8 cellular contexts compared by ENCODE assay signal in genomic region chr6:42929928-42930360, GRCh38. TPM values are rescaled to one million over a fixed set of nuclear protein-coding genes. Genes with fewer than 3 reads are reported as not detected.
DNase-seq lines count a peak whose midpoint lies in the region; ATAC-seq, FAIRE-seq and TF ChIP-seq lines count a peak whose summit lies in the region.

No MANE protein-coding gene starts in this region.

- no peak overlapping the region for H4K91ac ChIP-seq in H9 (ENCODE audit: insufficient read length, low read depth, low read length)

- H3K4me2 ChIP-seq in H9 (ENCODE audit: insufficient read depth, insufficient read length, low read length): peak overlapping the region; percentile 96

- H2BK5ac ChIP-seq in H9 (ENCODE audit: insufficient read length, low read length): no peak overlapping the region

- no peak overlapping the region for H2BK120ac ChIP-seq in H9 (ENCODE audit: low read depth, low read length, poor library complexity, severe bottlenecking)

- no peaks in the 10 kb centered on the region for H3K27me3 Mint-ChIP-seq in H9 (ENCODE audit: low read depth)
- no peaks in the 10 kb centered on the region for H3K27me3 Mint-ChIP-seq in activated B cell treated with CpG ODN at 0.5 μM for 24 hours

- peak overlapping the region; percentile 74 for H3K4me3 ChIP-seq in MG63

- CTCF ChIA-PET in activated B cell treated with CpG ODN at 0.5 μM for 24 hours (lab: Charles Lee): interaction anchor here (1.5 kb wide), 1 partner anchor 54 kb away, joined by 7 read pairs; the partner anchor contains the start of gene PPP2R5D

- peak; percentile 89 for FAIRE-seq in GM12892 (lab: Jason Lieb, UNC)

- H3K9me3 Mint-ChIP-seq in H9 (no peaks in the 10 kb centered on the region), activated B cell treated with CpG ODN at 0.5 μM for 24 hours (no peaks in the 10 kb centered on the region)

- H3K36me3 Mint-ChIP-seq in H9 (ENCODE audit: insufficient read depth in 1 of 3, low read depth in 3 of 3) (peaks cover 13 to 40% (median 29%) of the 10 kb centered on the region in 3 experiments; a peak in 6 of 7 replicates), activated B cell treated with CpG ODN at 0.5 μM for 24 hours (ENCODE audit: low read depth) (peaks cover 53% of the 10 kb centered on the region)

- peaks cover 3% of the 10 kb centered on the region for H3K36me3 ChIP-seq in MG63

- DNase-seq in GM12892 (ENCODE audit: insufficient read length) (peak; percentile 60), H9 (no peak), MG63 (no peak), activated B cell treated with CpG ODN at 0.5 μM for 24 hours (peak; percentile 58), middle frontal gyrus (ENCODE audit: extremely low spot score, low spot score) (peak; percentile 7), NCI-H2107 (lab: John Stamatoyannopoulos, UW) (no peak)
- DNase-seq in effector CD4-positive, alpha-beta T cell: peak; percentile 46
- peak; percentile 19 to 23 for DNase-seq in stimulated activated CD8-positive, alpha-beta memory T cell treated with anti-CD3 and anti-CD28 coated beads, Interleukin-7, amount 100 ng/mL, for 1 hour (ENCODE audit: low read depth in 2 of 2)

- no peaks in the 10 kb centered on the region for H4K20me1 ChIP-seq in H9 (ENCODE audit: control insufficient read depth, insufficient read depth, insufficient read length)

- peak overlapping the region; percentile 95 to 97 for H3K4me3 Mint-ChIP-seq in H9
- peak overlapping the region; percentile 97 for H3K4me3 Mint-ChIP-seq in activated B cell treated with CpG ODN at 0.5 μM for 24 hours

- H3K9me3 ChIP-seq in H9 (ENCODE audit: control insufficient read depth, low read depth, low read length) (no peaks in the 10 kb centered on the region), MG63 (no peaks in the 10 kb centered on the region)

- no peak overlapping the region for H2BK15ac ChIP-seq in H9 (ENCODE audit: low read depth, low read length)

- no peak overlapping the region for H3K56ac ChIP-seq in H9 (ENCODE audit: insufficient read length, low read depth, low read length)

- H3K23ac ChIP-seq in H9 (ENCODE audit: insufficient read length, low read depth, low read length): no peak overlapping the region

- H3K9ac ChIP-seq in H9 (ENCODE audit: extremely low read depth, insufficient read length, low read length): peak overlapping the region; percentile 87

- peak; percentile 79; the same call in 1 of the 2 replicates for TF ChIP-seq POLR2A in GM12892 (IDR thresholded peaks at IDR 0.05; ENCODE audit: low read depth, low read length)

- H4K5ac ChIP-seq in H9 (ENCODE audit: insufficient read length, low read depth, low read length): no peak overlapping the region

- no peaks in the 10 kb centered on the region for H3K79me1 ChIP-seq in H9 (ENCODE audit: insufficient read depth, low read depth, low read length, poor library complexity, severe bottlenecking)

- H3K4me1 Mint-ChIP-seq in H9 (peaks cover 24 to 29% of the 10 kb centered on the region in 2 experiments), activated B cell treated with CpG ODN at 0.5 μM for 24 hours (peaks cover 66% of the 10 kb centered on the region)

- H3K23me2 ChIP-seq in H9 (ENCODE audit: insufficient read length, low read depth, low read length, poor library complexity, severe bottlenecking): peaks cover 18% of the 10 kb centered on the region

- H2BK20ac ChIP-seq in H9 (ENCODE audit: low read depth, low read length, poor library complexity, severe bottlenecking): no peak overlapping the region

- H3T11ph ChIP-seq in H9 (ENCODE audit: low read length): no peak overlapping the region

- H2BK12ac ChIP-seq in H9 (ENCODE audit: insufficient read length, low read depth, low read length): no peak overlapping the region

- no peak overlapping the region for H2AFZ ChIP-seq in H9 (ENCODE audit: low read length)

- no peaks in the 10 kb centered on the region for H3K27me3 ChIP-seq in H9 (ENCODE audit: insufficient read depth, low read length)
- no peaks in the 10 kb centered on the region for H3K27me3 ChIP-seq in MG63

- WGBS in H9 (ENCODE audit: extremely low coverage, insufficient read length, low lambda C conversion rate): no CpG with 5 or more reads among the region's 9 CpGs

- peak overlapping the region; percentile 65 for H3K18ac ChIP-seq in H9 (ENCODE audit: insufficient read length, low read depth, low read length)

- no peaks in the 10 kb centered on the region; the same call in 1 of the 2 replicates for H3K79me2 ChIP-seq in H9 (ENCODE audit: insufficient read depth, low read length)

- POLR2A ChIA-PET in activated B cell treated with CpG ODN at 0.5 μM for 24 hours (lab: Charles Lee): interaction anchor here (0.5 to 5.4 kb wide), 54 partner anchors 10 to 1317 kb away, joined by 3 to 97 read pairs (median 5); partner anchors contain the start of genes ABCC10, BICRAL, CUL7 and CUL9

- H3K4me1 ChIP-seq in H9 (ENCODE audit: insufficient read depth, low read length): no peaks in the 10 kb centered on the region; the same call in 1 of the 2 replicates

- intact Hi-C loops in activated B cell treated with CpG ODN at 0.5 μM for 24 hours (cut with micrococcal nuclease): loop anchor here (1.0 to 5.0 kb wide), 14 partner anchors 19 to 647 kb away; partner anchors contain the start of genes CUL7, KLC4, KLHDC3 and MRPL2

- ATAC-seq in activated B cell treated with CpG ODN at 0.5 μM for 24 hours (ENCODE audit: low read depth): peak; percentile 61

- H3K4ac ChIP-seq in H9 (ENCODE audit: low read depth, low read length): no peak overlapping the region

- H2AK5ac ChIP-seq in H9 (ENCODE audit: insufficient read length, low read length): no peak overlapping the region

- H3K27ac Mint-ChIP-seq in H9 (peak overlapping the region; percentile 97 to 99 (median 99)), activated B cell treated with CpG ODN at 0.5 μM for 24 hours (peak overlapping the region; percentile 97)

- H4K8ac ChIP-seq in H9 (replicated peaks; ENCODE audit: insufficient read length, low read depth, low read length): no peak overlapping the region

- no peak for TF ChIP-seq CTCF in H9 (conservative IDR thresholded peaks at IDR 0.05)
- no peak for TF ChIP-seq CTCF in activated B cell treated with CpG ODN at 0.5 μM for 24 hours (IDR thresholded peaks at IDR 0.05)

- peak overlapping the region; percentile 81 for H3K27ac ChIP-seq in H9 (ENCODE audit: insufficient read length, low read depth, low read length)

- H3K14ac ChIP-seq in H9 (ENCODE audit: insufficient read depth, low read length): peak overlapping the region; percentile 59

RNA-seq across cellular contexts. Expression of gene CNPY3, which starts 0.7 kb away (rescaled TPM):
- polyA plus RNA-seq in GM12892 (2012; ENCODE audit: missing spikeins): 46.0 TPM
- total RNA-seq in H9 (2021): 56.0 and 59.9 TPM in 2 replicates
- total RNA-seq in MG63 (2014; rRNA removed; shearing (Covaris generic); ENCODE audit: low replicate concordance): 25.2 and 27.2 TPM in 2 replicates
- 120 and 121 TPM in 2 replicates for total RNA-seq in activated B cell treated with CpG ODN at 0.5 μM for 24 hours

RNA-seq across cellular contexts. Expression of gene PTCRA, which starts 14.1 kb away (rescaled TPM):
- not detected for polyA plus RNA-seq in GM12892 (2012; ENCODE audit: missing spikeins)
- not detected in 2 replicates for total RNA-seq in H9 (2021)
- not detected in 2 replicates for total RNA-seq in MG63 (2014; rRNA removed; shearing (Covaris generic); ENCODE audit: low replicate concordance)
- not detected in 2 replicates for total RNA-seq in activated B cell treated with CpG ODN at 0.5 μM for 24 hours

RNA-seq across cellular contexts. Expression of gene GNMT, which starts 30.6 kb away (rescaled TPM):
- 0.42 TPM for polyA plus RNA-seq in GM12892 (2012; ENCODE audit: missing spikeins)
- total RNA-seq in H9 (2021): 1.1 TPM in 2 replicates
- not detected in 2 replicates for total RNA-seq in MG63 (2014; rRNA removed; shearing (Covaris generic); ENCODE audit: low replicate concordance)
- total RNA-seq in activated B cell treated with CpG ODN at 0.5 μM for 24 hours: 1.7 and 2.3 TPM in 2 replicates

RNA-seq across cellular contexts. Expression of gene PEX6, which starts 49.0 kb away (rescaled TPM):
- polyA plus RNA-seq in GM12892 (2012; ENCODE audit: missing spikeins): 12.0 TPM
- total RNA-seq in H9 (2021) (15.5 and 15.6 TPM in 2 replicates), activated B cell treated with CpG ODN at 0.5 μM for 24 hours (11.8 and 13.2 TPM in 2 replicates)
- 17.7 and 33.5 TPM in 2 replicates for total RNA-seq in MG63 (2014; rRNA removed; shearing (Covaris generic); ENCODE audit: low replicate concordance)

RNA-seq across cellular contexts. Expression of gene RPL7L1, which starts 50.5 kb away (rescaled TPM):
- 84.5 TPM for polyA plus RNA-seq in GM12892 (2012; ENCODE audit: missing spikeins)
- total RNA-seq in H9 (2021) (126 and 130 TPM in 2 replicates), activated B cell treated with CpG ODN at 0.5 μM for 24 hours (94.5 and 110 TPM in 2 replicates)
- total RNA-seq in MG63 (2014; rRNA removed; shearing (Covaris generic); ENCODE audit: low replicate concordance): 73.0 and 90.1 TPM in 2 replicates

Comparison
In these comparisons a context has a peak if more than half of its experiments do, and no peak if none do; other contexts are left out.
1. DNase-seq: peak in GM12892 (single experiment), activated B cell treated with CpG ODN at 0.5 μM for 24 hours (single experiment), effector CD4-positive, alpha-beta T cell (single experiment), middle frontal gyrus (single experiment) and stimulated activated CD8-positive, alpha-beta memory T cell treated with anti-CD3 and anti-CD28 coated beads, Interleukin-7, amount 100 ng/mL, for 1 hour (2 of 2); none in H9 (single experiment), MG63 (single experiment) and NCI-H2107 (single experiment).